ENCODE assay signal across 11 cellular contexts in the genomic region with DNA sequence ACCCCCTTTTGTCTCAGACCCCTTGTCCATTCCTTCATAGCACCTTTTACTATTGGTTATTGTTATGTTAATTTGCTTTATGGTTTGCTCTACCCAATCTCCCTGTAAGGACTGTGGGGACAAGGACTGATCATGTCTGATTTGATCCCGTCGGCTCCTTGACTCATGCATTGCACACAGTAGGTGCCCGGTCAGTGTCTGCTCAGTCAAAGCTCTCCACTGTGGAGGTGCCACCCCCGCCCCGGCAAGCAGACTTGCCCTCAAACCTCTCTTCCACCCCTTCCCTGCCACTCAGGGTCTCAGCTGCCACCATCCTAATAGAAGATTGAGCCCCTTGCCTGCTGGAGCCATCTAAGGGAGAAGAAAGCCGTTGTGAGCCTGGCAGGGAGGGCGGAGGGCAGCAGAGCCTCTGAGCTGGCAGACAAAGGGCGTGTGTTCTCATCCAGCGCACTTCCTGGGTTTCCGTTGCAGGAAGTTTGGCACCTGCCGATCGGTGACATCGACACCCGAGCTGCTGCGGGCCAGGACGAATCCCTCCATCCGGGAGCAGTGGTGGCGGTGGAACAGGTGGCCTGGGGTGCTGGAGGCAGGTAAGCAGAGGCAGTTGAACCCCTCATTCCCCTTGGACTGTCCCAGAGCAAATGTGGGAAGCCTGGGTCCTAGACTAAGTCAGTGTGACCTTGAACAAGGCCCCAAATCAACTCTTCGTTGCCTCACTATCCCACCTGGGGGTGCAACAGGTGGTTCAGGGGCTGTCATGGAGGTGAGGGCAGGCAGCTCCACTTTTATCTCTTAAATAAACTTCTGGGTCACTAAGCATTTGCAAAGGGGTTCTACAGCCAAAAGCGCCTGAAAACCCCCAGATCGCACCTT. TPM values are rescaled to one million over a fixed set of nuclear protein-coding genes. Genes with fewer than 3 reads are reported as not detected.
A peak's percentile ranks its signal among the peaks of the same experiment; 100 is the strongest.
DNase-seq lines count a peak whose midpoint lies in the region; ATAC-seq and TF ChIP-seq lines count a peak whose summit lies in the region.
"Had no signal": no experiment of that assay in that cellular context is flagged by ENCODE, and none has a peak within 500 bp of the region (broad histone marks: within the 10 kb centered on the region; RNA-seq: fewer than 3 reads in every experiment).

No MANE protein-coding gene starts in this region.

- dilution Hi-C loops in mammary epithelial cell (cut with HindIII; ENCODE audit: low sequenced_read_pairs) = no loop called here

- CTCF ChIA-PET in mammary epithelial cell (lab: Charles Lee; ENCODE audit: low non-redundant PET) = interaction anchor here (0.7 kb wide), 1 partner anchor 10 kb away, joined by 4 read pairs; no protein-coding TSS in a partner anchor

- BruUV-seq in mammary epithelial cell (replicated peaks; lab: Mats Ljungman, UMichigan) = no TSS peak

- intact Hi-C loops in mammary epithelial cell (cut with micrococcal nuclease) = loop anchor here (5.0 kb wide), 1 partner anchor 69 kb away; no protein-coding TSS in a partner anchor

- 49% methylated on average over 20 to 21 of the region's 21 CpGs for WGBS in GM23248 (ENCODE audit: low coverage in 1 of 2, low lambda C conversion rate in 2 of 2, missing lambda C conversion rate in 2 of 2), 2 experiments
- 47% methylated on average over 11 of the region's 21 CpGs for WGBS in mammary epithelial cell (ENCODE audit: low coverage, missing lambda C conversion rate)

- H3K4me3 ChIP-seq in GM23248 (no peak overlapping the region), mammary epithelial cell (replicated peaks in 1 of 3; ENCODE audit: insufficient read depth in 1 of 3, low read depth in 2 of 3, low read length in 3 of 3) (no peak overlapping the region)

- H3K4me2 ChIP-seq in GM23248 (ENCODE audit: unreplicated experiment) (no peak overlapping the region), mammary epithelial cell (ENCODE audit: insufficient read depth, low read depth, low read length) (peak overlapping the region; percentile 76)

- in situ Hi-C loops in GM23248 (cut with MboI) = no loop called here
- in situ Hi-C loops in mammary epithelial cell (cut with MboI; ENCODE audit: low sequenced_read_pairs in 2 of 2) = no loop called here
- in situ Hi-C loops in KBM-7 (cut with MboI; ENCODE audit: low pct_unique_long_range_greater_than_20kb, low sequenced_read_pairs) = no loop called here

- H3K27ac ChIP-seq in GM23248 = no peak overlapping the region
- no peak overlapping the region for H3K27ac ChIP-seq in mammary epithelial cell (ENCODE audit: insufficient read depth, low read depth, low read length)

- no peaks in the 10 kb centered on the region for H4K20me1 ChIP-seq in GM23248 (ENCODE audit: insufficient read depth)
- H4K20me1 ChIP-seq in mammary epithelial cell (ENCODE audit: insufficient read depth, low read length) = no peaks in the 10 kb centered on the region

- no peak for TF ChIP-seq CTCF in mammary epithelial cell (conservative IDR thresholded peaks at IDR 0.05 in 1 of 2, IDR thresholded peaks at IDR 0.05 in 1 of 2; ENCODE audit: extremely low read depth in 1 of 2, insufficient read depth in 1 of 2, low read depth in 1 of 2, low read length in 2 of 2)
- no peak for TF ChIP-seq CTCF in glutamatergic neuron (IDR thresholded peaks at IDR 0.05; ENCODE audit: partially characterized antibody, unreplicated experiment)

- H2AFZ ChIP-seq in GM23248 (no peak overlapping the region), mammary epithelial cell (ENCODE audit: low read depth, low read length) (peak overlapping the region; percentile 82)

- H3F3A ChIP-seq in GM23248 (ENCODE audit: insufficient read depth) = peaks cover 3% of the 10 kb centered on the region

- H3K4me3 Mint-ChIP-seq in naive B cell = peak overlapping the region in 5 of 8 donors; percentile 4 to 15 (median 13)
- no peak overlapping the region for H3K4me3 Mint-ChIP-seq in glutamatergic neuron (ENCODE audit: unreplicated experiment)

- peak; percentile 44 for DNase-seq in GM23248
- DNase-seq in NCI-H2107 (lab: John Stamatoyannopoulos, UW) = peak; percentile 64
- DNase-seq in mammary epithelial cell = peak; percentile 61
- no peak for DNase-seq in naive B cell
- DNase-seq in activated gamma-delta T cell treated with Interleukin-2 at 50 U/mL for 16 hours = no peak
- no peak for DNase-seq in glutamatergic neuron
- no peak for DNase-seq in KBM-7
- DNase-seq: activated B cell treated with CpG ODN at 0.5 μM for 24 hours; central memory CD4-positive, alpha-beta T cell; left ventricle myocardium superior had no signal

- H3K4me1 Mint-ChIP-seq in naive B cell (peaks cover 17 to 22% (median 21%) of the 10 kb centered on the region in 3 donors), glutamatergic neuron (ENCODE audit: low read depth, unreplicated experiment) (peaks cover 12% of the 10 kb centered on the region)

- peaks cover 31 to 69% (median 68%) of the 10 kb centered on the region in 3 donors for H3K27me3 Mint-ChIP-seq in naive B cell
- peaks cover 8% of the 10 kb centered on the region for H3K27me3 Mint-ChIP-seq in glutamatergic neuron (ENCODE audit: unreplicated experiment)

- H3K36me3 ChIP-seq in GM23248 (ENCODE audit: low read depth) (no peaks in the 10 kb centered on the region), mammary epithelial cell (ENCODE audit: insufficient read depth, low read length) (no peaks in the 10 kb centered on the region)

- H3K4me1 ChIP-seq in GM23248 (ENCODE audit: insufficient read depth) (peaks cover 23% of the 10 kb centered on the region), mammary epithelial cell (ENCODE audit: insufficient read depth, low read length) (peaks cover 27% of the 10 kb centered on the region)

- H3K9ac ChIP-seq in GM23248 = no peak overlapping the region
- H3K9ac ChIP-seq in mammary epithelial cell (ENCODE audit: insufficient read depth, low read length) = no peak overlapping the region

- H3K27ac Mint-ChIP-seq in naive B cell (peak overlapping the region in 1 of 6 donors; percentile 29), glutamatergic neuron (ENCODE audit: unreplicated experiment) (no peak overlapping the region)
- H3K27ac Mint-ChIP-seq: activated B cell treated with CpG ODN at 0.5 μM for 24 hours had no signal

- H3K79me2 ChIP-seq in GM23248 (ENCODE audit: insufficient read depth) = peaks cover 26% of the 10 kb centered on the region
- peaks cover 25% of the 10 kb centered on the region for H3K79me2 ChIP-seq in mammary epithelial cell (ENCODE audit: insufficient read depth, low read length)

- H3K36me3 Mint-ChIP-seq in naive B cell = no peaks in the 10 kb centered on the region
- H3K36me3 Mint-ChIP-seq in glutamatergic neuron (ENCODE audit: unreplicated experiment) = no peaks in the 10 kb centered on the region

- H3K27me3 ChIP-seq in GM23248 (replicated peaks; ENCODE audit: insufficient read depth) (no peaks in the 10 kb centered on the region), mammary epithelial cell (ENCODE audit: insufficient read depth, low read length) (no peaks in the 10 kb centered on the region)

- H3K9me3 Mint-ChIP-seq in naive B cell (peaks cover 0 to 3% (median 0%) of the 10 kb centered on the region in 7 donors), glutamatergic neuron (ENCODE audit: unreplicated experiment) (no peaks in the 10 kb centered on the region)
- H3K9me3 Mint-ChIP-seq: activated B cell treated with CpG ODN at 0.5 μM for 24 hours had no signal

- H3K9me3 ChIP-seq in GM23248 (ENCODE audit: low read depth) (no peaks in the 10 kb centered on the region), mammary epithelial cell (replicated peaks; ENCODE audit: insufficient read depth, low read length) (no peaks in the 10 kb centered on the region)

- no peaks in the 10 kb centered on the region for H3K9me2 ChIP-seq in GM23248 (ENCODE audit: insufficient read depth)

- peak; percentile 20 to 23 for ATAC-seq in naive B cell (ENCODE audit: low read depth in 2 of 2)
- no peak for ATAC-seq in GM21529 (IDR thresholded peaks at IDR 0.05; ENCODE audit: unreplicated experiment)
- ATAC-seq: left ventricle myocardium superior had no signal

RNA-seq across cellular contexts. Expression of gene FBLIM1, which starts 2.2 kb away (rescaled TPM):
- total RNA-seq in GM23248 (2014; rRNA removed; shearing (Covaris generic)) = 59.6 and 69.9 TPM in 2 replicates
- 63.3 and 67.3 TPM in 2 replicates for polyA plus RNA-seq in GM23248 (2016; fragmentation: Nextera tagmentation; extraction: Ambion mirVana)
- total RNA-seq in mammary epithelial cell = 100 to 1,000 TPM; 196 to 351 TPM
- 141 TPM for polyA plus RNA-seq in mammary epithelial cell
- polyA minus RNA-seq in mammary epithelial cell = 123 TPM
- not detected for polyA plus RNA-seq in naive B cell (ENCODE audit: low read depth in 6 of 6)
- total RNA-seq in glutamatergic neuron (ENCODE audit: unreplicated experiment) = 29.9 TPM
- total RNA-seq: activated B cell treated with CpG ODN at 0.5 μM for 24 hours had no signal

RNA-seq across cellular contexts. Expression of gene TMEM82, which starts 14.1 kb away (rescaled TPM):
- not detected in 2 replicates for total RNA-seq in GM23248 (2014; rRNA removed; shearing (Covaris generic))
- polyA plus RNA-seq in GM23248 (2016; fragmentation: Nextera tagmentation; extraction: Ambion mirVana) (not detected in 2 replicates), mammary epithelial cell (not detected), naive B cell (ENCODE audit: low read depth in 6 of 6) (not detected)
- total RNA-seq in mammary epithelial cell (not detected), glutamatergic neuron (ENCODE audit: unreplicated experiment) (not detected)
- not detected for polyA minus RNA-seq in mammary epithelial cell
- total RNA-seq: activated B cell treated with CpG ODN at 0.5 μM for 24 hours, left ventricle myocardium superior had no signal

RNA-seq across cellular contexts. Expression of gene SLC25A34, which starts 20.3 kb away (rescaled TPM):
- 0.13 and 0.54 TPM in 2 replicates for total RNA-seq in GM23248 (2014; rRNA removed; shearing (Covaris generic))
- polyA plus RNA-seq in GM23248 (2016; fragmentation: Nextera tagmentation; extraction: Ambion mirVana) = 0.20 and 0.29 TPM in 2 replicates
- total RNA-seq in mammary epithelial cell = under 1 TPM; 0.67 to 0.89 TPM
- polyA plus RNA-seq in mammary epithelial cell = 0.39 TPM
- polyA minus RNA-seq in mammary epithelial cell = not detected
- 1 to 10 TPM in 1 of 6 donors, under 1 TPM in 1, not detected in 4; 0.73 to 1.3 TPM for polyA plus RNA-seq in naive B cell (ENCODE audit: low read depth in 6 of 6)
- total RNA-seq in glutamatergic neuron (ENCODE audit: unreplicated experiment) = 4.1 TPM

RNA-seq across cellular contexts. Expression of gene UQCRHL, which starts 51.1 kb away (rescaled TPM):
- 0.32 and 0.51 TPM in 2 replicates for total RNA-seq in GM23248 (2014; rRNA removed; shearing (Covaris generic))
- 0.60 and 0.65 TPM in 2 replicates for polyA plus RNA-seq in GM23248 (2016; fragmentation: Nextera tagmentation; extraction: Ambion mirVana)
- total RNA-seq in mammary epithelial cell = 1 to 10 TPM; 1.2 to 1.3 TPM
- 1.9 TPM for polyA plus RNA-seq in mammary epithelial cell
- polyA minus RNA-seq in mammary epithelial cell = not detected
- polyA plus RNA-seq in naive B cell (ENCODE audit: low read depth in 6 of 6) = 1 to 10 TPM in 3 of 6 donors, under 1 TPM in 3; 0.11 to 1.3 (median 0.94) TPM
- total RNA-seq in glutamatergic neuron (ENCODE audit: unreplicated experiment) = 2.0 TPM

Comparison
In these comparisons a context has a peak if more than half of its experiments do, and no peak if none do; other contexts are left out.
1. DNase-seq: peak in GM23248 (single experiment), NCI-H2107 (single experiment) and mammary epithelial cell (single experiment); none in naive B cell (single experiment), activated gamma-delta T cell treated with Interleukin-2 at 50 U/mL for 16 hours (single experiment), glutamatergic neuron (single experiment) and KBM-7 (single experiment).